Comparison of ENCODE assay signal across 17 cellular contexts in genomic region chr4:3317656-3318211, GRCh38. TPM values are rescaled to one million over a fixed set of nuclear protein-coding genes. Genes with fewer than 3 reads are reported as not detected.
DNase-seq lines count a peak whose midpoint lies in the region; ATAC-seq, FAIRE-seq and TF ChIP-seq lines count a peak whose summit lies in the region.
"Had no signal": no experiment of that assay in that cellular context is flagged by ENCODE, and none has a peak within 500 bp of the region (broad histone marks: within the 10 kb centered on the region; RNA-seq: fewer than 3 reads in every experiment).

No MANE protein-coding gene starts in this region.

- no peak overlapping the region for H3K27ac ChIP-seq in right atrium auricular region
- H3K27ac ChIP-seq in H1 (ENCODE audit: low read depth, low read length): no peak overlapping the region
- H3K27ac ChIP-seq in aorta (ENCODE audit: low read depth in 1 of 2, low read length in 2 of 2): no peak overlapping the region
- H3K27ac ChIP-seq: Peyer's patch had no signal

- H3K18ac ChIP-seq in H1 (ENCODE audit: extremely low read depth, low read length): no peak overlapping the region

- CTCF ChIA-PET in H1 (lab: Charles Lee; ENCODE audit: partially characterized antibody): interaction anchor here (0.6 to 11.1 kb wide), 46 partner anchors 9 to 810 kb away, joined by 3 to 124 read pairs (median 6); partner anchors contain the start of genes HGFAC, MSANTD1 and RGS12

- H3K27me3 ChIP-seq in right atrium auricular region: no peaks in the 10 kb centered on the region
- no peaks in the 10 kb centered on the region for H3K27me3 ChIP-seq in H1 (replicated peaks in 1 of 4; ENCODE audit: control insufficient read depth in 3 of 4, extremely low read depth in 1 of 4, insufficient read depth in 3 of 4, low read length in 3 of 4)
- H3K27me3 ChIP-seq in aorta (ENCODE audit: control insufficient read depth in 1 of 2, insufficient read depth in 2 of 2, low read length in 1 of 2): no peaks in the 10 kb centered on the region
- H3K27me3 ChIP-seq: Peyer's patch had no signal

- H2BK20ac ChIP-seq in H1 (ENCODE audit: low read length): no peak overlapping the region

- H3K23ac ChIP-seq in H1 (ENCODE audit: insufficient read length): no peak overlapping the region

- FAIRE-seq in H1 (lab: Jason Lieb, UNC): no peak

- no peak overlapping the region for H2BK12ac ChIP-seq in H1 (ENCODE audit: low read depth, low read length)

- H3K4me2 ChIP-seq in H1 (ENCODE audit: insufficient read depth in 1 of 2, low read depth in 2 of 2, low read length in 2 of 2): no peak overlapping the region

- H4K20me1 ChIP-seq in H1 (replicated peaks in 1 of 2; ENCODE audit: control insufficient read depth in 1 of 2, insufficient read depth in 2 of 2, low read length in 2 of 2): peaks cover 4 to 5% of the 10 kb centered on the region in 2 experiments

- no peaks in the 10 kb centered on the region for H3K4me1 Mint-ChIP-seq in stimulated activated naive CD8-positive, alpha-beta T cell treated with anti-CD3 and anti-CD28 coated beads, Interleukin-15, amount 100 ng/mL, for 72 hours

- peak overlapping the region; percentile 12; the same call in 1 of the 2 replicates for H4K8ac ChIP-seq in H1 (ENCODE audit: extremely low read depth, insufficient read depth, low read length)

- H3K79me2 ChIP-seq in H1 (ENCODE audit: control insufficient read depth in 1 of 2, insufficient read depth in 2 of 2, low read length in 2 of 2): no peaks in the 10 kb centered on the region

- intact Hi-C loops in left cardiac atrium (cut with DNase I): no loop called here
- intact Hi-C loops in aorta (cut with DNase I): no loop called here

- POLR2A ChIA-PET in H1 (lab: Charles Lee; ENCODE audit: partially characterized antibody): interaction anchor here (1.2 to 2.0 kb wide), 2 partner anchors 11 to 67 kb away, joined by 4 to 13 read pairs; no protein-coding TSS in a partner anchor

- TF ChIP-seq EP300 in H1 (IDR thresholded peaks at IDR 0.05; ENCODE audit: borderline replicate concordance in 1 of 2, low read depth in 2 of 2, low read length in 2 of 2): no peak

- peaks cover 6% of the 10 kb centered on the region; the same call in 1 of the 2 replicates for H3K79me1 ChIP-seq in H1 (ENCODE audit: low read depth, low read length)

- no peak overlapping the region for H2BK120ac ChIP-seq in H1 (replicated peaks; ENCODE audit: low read depth, low read length)

- TF ChIP-seq CTCF in right atrium auricular region (IDR thresholded peaks at IDR 0.05) (no peak), H1 (IDR thresholded peaks at IDR 0.05; ENCODE audit: control extremely low read depth in 1 of 3, insufficient read depth in 1 of 3, low read depth in 1 of 3, low read length in 3 of 3) (no peak)

- H3K14ac ChIP-seq in H1 (ENCODE audit: insufficient read length): no peak overlapping the region

- H3K9me3 ChIP-seq in right atrium auricular region: no peaks in the 10 kb centered on the region
- H3K9me3 ChIP-seq in H1 (ENCODE audit: insufficient read depth in 2 of 2, low read depth in 1 of 2, low read length in 1 of 2): no peaks in the 10 kb centered on the region
- no peaks in the 10 kb centered on the region for H3K9me3 ChIP-seq in aorta (ENCODE audit: control insufficient read depth, low read length)
- H3K9me3 ChIP-seq: Peyer's patch had no signal

- peak overlapping the region; percentile 71; the same call in 1 of the 2 replicates for H2BK5ac ChIP-seq in H1 (ENCODE audit: low read depth, low read length)

- no peak overlapping the region for H3K4me3 Mint-ChIP-seq in stimulated activated naive CD8-positive, alpha-beta T cell treated with anti-CD3 and anti-CD28 coated beads, Interleukin-15, amount 100 ng/mL, for 72 hours
- H3K4me3 Mint-ChIP-seq: CD4-positive, alpha-beta T cell; HFFc6 had no signal

- no peak overlapping the region for H2AFZ ChIP-seq in H1 (ENCODE audit: low read length)

- 94% methylated on average over 22 of the region's 22 CpGs; no CpG with 5 or more reads in 1 of the 2 experiments for WGBS in H1 (ENCODE audit: extremely low coverage in 1 of 2, insufficient coverage in 1 of 2, insufficient read length in 1 of 2, insufficient replicate concordance in 2 of 2, low coverage in 1 of 2, low lambda C conversion rate in 2 of 2, missing lambda C conversion rate in 1 of 2), 2 experiments
- 93 to 94% methylated on average over 22 of the region's 22 CpGs for WGBS in aorta, 2 donors

- H3K4me3 ChIP-seq in right atrium auricular region (no peak overlapping the region), H1 (ENCODE audit: extremely low read depth in 1 of 4, insufficient read depth in 2 of 4, low read depth in 3 of 4, low read length in 4 of 4) (no peak overlapping the region), aorta (ENCODE audit: low read length in 2 of 2) (no peak overlapping the region)
- H3K4me3 ChIP-seq: Peyer's patch had no signal

- H3K4ac ChIP-seq in H1 (replicated peaks; ENCODE audit: insufficient read length, low read depth, low read length): no peak overlapping the region

- no peak for TF ChIP-seq RAD21 in H1 (IDR thresholded peaks at IDR 0.05 in 1 of 2, conservative IDR thresholded peaks at IDR 0.05 in 1 of 2; ENCODE audit: low read depth in 2 of 2, low read length in 2 of 2)

- H3K9ac ChIP-seq in H1 (replicated peaks in 1 of 4; ENCODE audit: extremely low read depth in 1 of 4, low read depth in 3 of 4, low read length in 3 of 4): no peak overlapping the region

- ATAC-seq in left cardiac atrium (no peak), aorta (ENCODE audit: low FRiP score) (no peak)
- no peak for ATAC-seq in stimulated activated naive CD8-positive, alpha-beta T cell treated with anti-CD3 and anti-CD28 coated beads, Interleukin-15, amount 100 ng/mL, for 72 hours

- peak; percentile 44 for DNase-seq in right atrium auricular region (ENCODE audit: low spot score)
- DNase-seq in left cardiac atrium: no peak
- no peak for DNase-seq in H1 (ENCODE audit: low read depth in 1 of 2, low spot score in 2 of 2)
- peak; percentile 84 for DNase-seq in mesenteric fat pad (ENCODE audit: low spot score)
- peak; percentile 30 to 59 for DNase-seq in aorta
- DNase-seq in stimulated activated naive CD8-positive, alpha-beta T cell treated with anti-CD3 and anti-CD28 coated beads, Interleukin-15, amount 100 ng/mL, for 72 hours: no peak
- no peak for DNase-seq in NOMO-1 (lab: John Stamatoyannopoulos, UW; ENCODE audit: unreplicated experiment in 2 of 2)
- DNase-seq in NCI-H1048 (lab: John Stamatoyannopoulos, UW): no peak
- DNase-seq: CD4-positive, alpha-beta T cell; DMS53; HFFc6; KG1; NCI-H146; NCI-H2081 treated with DMSO at 0.1 percent for 48 hours; NCI-H524; SIG-M5 had no signal

- H3K27ac Mint-ChIP-seq in stimulated activated naive CD8-positive, alpha-beta T cell treated with anti-CD3 and anti-CD28 coated beads, Interleukin-15, amount 100 ng/mL, for 72 hours: no peak overlapping the region
- H3K27ac Mint-ChIP-seq: CD4-positive, alpha-beta T cell; HFFc6 had no signal

- no peak overlapping the region for H3K56ac ChIP-seq in H1 (replicated peaks; ENCODE audit: insufficient read length, low read depth, low read length)

- peaks cover 20% of the 10 kb centered on the region for H3K36me3 ChIP-seq in right atrium auricular region
- no peaks in the 10 kb centered on the region; a peak in 1 of 8 replicates for H3K36me3 ChIP-seq in H1 (ENCODE audit: control insufficient read depth in 2 of 4, insufficient read depth in 4 of 4, low read length in 3 of 4)
- no peaks in the 10 kb centered on the region for H3K36me3 ChIP-seq in aorta (ENCODE audit: control insufficient read depth in 1 of 2, insufficient read depth in 2 of 2, low read length in 1 of 2)

- no peak overlapping the region for H2AK5ac ChIP-seq in H1 (ENCODE audit: low read depth, low read length)

- TF ChIP-seq POLR2A in H1 (IDR thresholded peaks at IDR 0.05; ENCODE audit: control extremely low read depth in 1 of 2, low read depth in 2 of 2, low read length in 2 of 2): no peak

- H3K4me1 ChIP-seq in right atrium auricular region: peaks cover 0 to 25% of the 10 kb centered on the region in 2 donors
- peaks cover 0 to 3% (median 1%) of the 10 kb centered on the region in 4 experiments; a peak in 2 of 7 replicates for H3K4me1 ChIP-seq in H1 (replicated peaks in 1 of 4; ENCODE audit: control insufficient read depth in 3 of 4, insufficient read depth in 4 of 4, low read length in 3 of 4)
- H3K4me1 ChIP-seq in aorta (ENCODE audit: control insufficient read depth in 1 of 2, insufficient read depth in 2 of 2, low read length in 2 of 2): no peaks in the 10 kb centered on the region

- peaks cover 7% of the 10 kb centered on the region for H3K27me3 Mint-ChIP-seq in stimulated activated naive CD8-positive, alpha-beta T cell treated with anti-CD3 and anti-CD28 coated beads, Interleukin-15, amount 100 ng/mL, for 72 hours
- H3K27me3 Mint-ChIP-seq: CD4-positive, alpha-beta T cell had no signal

- no peak overlapping the region for H4K91ac ChIP-seq in H1 (replicated peaks; ENCODE audit: insufficient read length, low read length)

- H3K23me2 ChIP-seq in H1 (ENCODE audit: low read depth, low read length): no peaks in the 10 kb centered on the region

- H4K5ac ChIP-seq in H1 (ENCODE audit: insufficient read length, low read depth, low read length): no peak overlapping the region

- H2BK15ac ChIP-seq in H1 (ENCODE audit: low read length): no peak overlapping the region

- no peaks in the 10 kb centered on the region for H3K9me3 Mint-ChIP-seq in stimulated activated naive CD8-positive, alpha-beta T cell treated with anti-CD3 and anti-CD28 coated beads, Interleukin-15, amount 100 ng/mL, for 72 hours
- H3K9me3 Mint-ChIP-seq: CD4-positive, alpha-beta T cell; HFFc6 had no signal

TF ChIP-seq in H1, 55 proteins besides CTCF, POLR2A, EP300 and RAD21 (continues in another document):
- TF ChIP-seq HDAC6 (IDR thresholded peaks at IDR 0.05; ENCODE audit: low read depth, low read length) (no peak), CEBPB (IDR thresholded peaks at IDR 0.05; ENCODE audit: low read depth, low read length) (no peak), GTF2F1 (IDR thresholded peaks at IDR 0.05; ENCODE audit: borderline replicate concordance, low read depth, low read length) (no peak), EZH2 (IDR thresholded peaks at IDR 0.05; ENCODE audit: low read depth, low read length, severe bottlenecking) (no peak), SP1 (IDR thresholded peaks at IDR 0.05; ENCODE audit: low read depth, low read length) (no peak), NRF1 (IDR thresholded peaks at IDR 0.05; ENCODE audit: low read depth, low read length) (no peak)

RNA-seq across cellular contexts. Expression of gene RGS12, which starts 24.9 kb away (rescaled TPM):
- total RNA-seq in right atrium auricular region: 1 to 10 TPM; 7.0 to 9.9 TPM
- total RNA-seq in left cardiac atrium: 10 to 100 TPM; 13.3 to 16.6 TPM
- 16.3 and 16.4 TPM in 2 replicates for total RNA-seq in H1 (2021; fragmentation: NEBNext Ultra II Directional; extraction: Animal tissue kit (Norgen Biotek cat#: 25700))
- polyA plus RNA-seq in H1 (2011; rRNA removed): 6.0 and 10.7 TPM in 2 replicates
- polyA plus RNA-seq in H1 (2011; cell fraction: cytosol; rRNA removed): 10.1 TPM
- 30.0 TPM for polyA plus RNA-seq in H1 (2011; cell fraction: nucleus; rRNA removed)
- polyA plus RNA-seq in H1 (2012, experiment 1 of 2): 12.7 to 26.6 TPM (median 20.0 TPM) in 4 replicates
- polyA plus RNA-seq in H1 (2012, experiment 2 of 2): 17.8 TPM
- 10.6 TPM for polyA plus RNA-seq in H1 (2013, experiment 1 of 2)
- polyA plus RNA-seq in H1 (2013, experiment 2 of 2): 10.3 TPM
- 10.8 and 12.0 TPM in 2 replicates for polyA minus RNA-seq in H1 (2011; rRNA and poly(A)+ RNA removed)
- polyA minus RNA-seq in H1 (2011; cell fraction: cytosol; rRNA and poly(A)+ RNA removed): 15.5 TPM
- 28.6 TPM for polyA minus RNA-seq in H1 (2011; cell fraction: nucleus; rRNA and poly(A)+ RNA removed)
- 26.3 TPM for total RNA-seq in mesenteric fat pad
- total RNA-seq in aorta: 10 to 100 TPM; 23.9 to 40.4 TPM
- polyA plus RNA-seq in aorta: 10 to 100 TPM; 10.3 to 28.2 TPM

Comparison
In these comparisons a context has a peak if more than half of its experiments do, and no peak if none do; other contexts are left out.
1. DNase-seq: peak in right atrium auricular region (single experiment), mesenteric fat pad (single experiment) and aorta (2 of 2); none in left cardiac atrium (single experiment), H1 (0 of 2), stimulated activated naive CD8-positive, alpha-beta T cell treated with anti-CD3 and anti-CD28 coated beads, Interleukin-15, amount 100 ng/mL, for 72 hours (0 of 2), NOMO-1 (0 of 2) and NCI-H1048 (single experiment).